In the genomic region with DNA sequence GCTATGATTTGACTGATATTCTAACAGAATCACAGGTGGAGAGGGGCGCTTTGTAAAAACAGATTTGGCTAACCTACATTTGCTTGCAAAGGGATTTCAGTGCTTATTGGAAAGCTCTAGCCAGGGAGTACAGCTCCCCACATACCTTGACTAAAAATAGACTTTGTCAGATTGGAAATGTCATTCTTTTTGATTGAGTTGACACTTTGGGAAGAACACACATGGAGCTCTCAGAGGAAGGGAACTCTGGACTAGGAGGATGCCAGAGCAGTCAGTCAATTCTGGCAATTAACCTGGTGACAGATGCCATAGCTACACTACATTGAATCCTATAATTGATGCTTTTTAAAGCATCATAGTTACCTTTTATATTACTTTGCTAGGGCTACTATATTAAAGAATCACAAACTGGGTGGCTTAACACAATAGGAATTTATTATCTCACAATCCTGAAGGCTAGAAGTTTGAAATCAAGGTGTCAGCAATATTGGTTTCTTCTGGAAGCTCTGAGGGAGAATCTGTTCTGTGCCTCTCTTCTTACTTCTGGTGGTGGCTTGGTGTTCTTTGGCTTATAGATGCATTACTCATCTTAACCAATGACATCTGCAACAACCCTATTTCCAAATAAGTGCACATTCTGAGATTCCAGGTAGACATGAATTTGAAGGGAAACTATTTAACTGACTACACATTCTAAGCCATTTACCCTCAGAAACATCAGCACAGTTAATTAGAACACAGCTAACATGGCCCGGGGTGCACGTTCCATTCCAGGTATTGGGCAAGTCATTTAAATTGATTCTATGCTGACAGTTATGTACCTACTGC, we compare ENCODE assay signal across 1 cellular context.
TF ChIP-seq lines count a peak whose summit lies in the region.

No MANE protein-coding gene starts in this region.

TF ChIP-seq in IMR-90, 13 proteins besides CTCF, POLR2A, EP300 and RAD21:
- TF ChIP-seq CHD1 (IDR thresholded peaks at IDR 0.05; ENCODE audit: low read depth, low read length) (no peak), MAFK (IDR thresholded peaks at IDR 0.05; ENCODE audit: low read depth, low read length) (peak; percentile 52; the same call in 1 of the 2 replicates)
